In the genomic region with DNA sequence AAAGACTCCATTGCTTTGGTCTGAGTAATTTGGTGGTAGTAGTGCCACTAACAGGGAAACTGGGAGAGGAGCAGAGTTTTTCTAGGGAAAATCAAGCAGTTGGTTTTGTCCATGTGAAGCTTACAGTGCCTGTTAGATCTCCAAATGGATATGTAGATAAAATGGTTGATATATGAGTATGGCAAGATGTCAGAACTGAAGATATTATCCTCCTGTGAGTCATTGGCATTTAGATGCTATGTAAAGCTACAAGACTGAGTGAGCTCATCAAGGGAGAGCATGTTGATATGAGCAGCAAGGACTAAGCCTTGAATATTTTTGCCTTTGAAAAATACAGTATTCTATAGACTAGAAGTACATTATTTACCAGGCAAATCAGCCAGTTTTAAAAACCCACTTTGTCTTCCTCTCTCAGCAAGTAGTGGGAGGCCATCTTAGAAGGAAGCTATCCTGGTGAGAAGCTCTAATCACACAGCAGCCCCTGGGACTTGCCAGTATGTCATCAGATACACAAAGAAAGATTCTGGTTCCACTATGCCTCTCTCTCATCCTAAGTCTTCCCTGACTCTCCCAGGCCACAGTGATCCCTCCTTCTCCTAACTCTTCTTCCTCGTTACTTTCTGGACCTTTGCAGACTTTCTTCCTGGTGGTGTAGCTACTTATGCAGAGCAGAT, we compare ENCODE assay signal across 14 cellular contexts.
DNase-seq lines count a peak whose midpoint lies in the region; ATAC-seq, FAIRE-seq and TF ChIP-seq lines count a peak whose summit lies in the region.
"Had no signal": no experiment of that assay in that cellular context is flagged by ENCODE, and none has a peak within 500 bp of the region (broad histone marks: within the 10 kb centered on the region; RNA-seq: fewer than 3 reads in every experiment).

No MANE protein-coding gene starts in this region.

- H3K9ac ChIP-seq in astrocyte (ENCODE audit: low read length) (no peak overlapping the region), colonic mucosa (ENCODE audit: low read depth in 2 of 2, low read length in 2 of 2) (no peak overlapping the region)

- intact Hi-C loops in Calu3 (cut with micrococcal nuclease; ENCODE audit: unreplicated experiment), result no loop called here
- intact Hi-C loops in colonic mucosa (cut with DNase I), result no loop called here

- no TSS peak for BruUV-seq in Calu3 (replicated peaks; lab: Mats Ljungman, UMichigan)

- H3K4me2 ChIP-seq in astrocyte (ENCODE audit: low read length), result no peak overlapping the region

- H3K27me3 Mint-ChIP-seq in HFFc6 (ENCODE audit: insufficient read depth) (no peaks in the 10 kb centered on the region; the same call in 1 of the 2 replicates), astrocyte (ENCODE audit: low read depth, unreplicated experiment) (no peaks in the 10 kb centered on the region), Calu3 (ENCODE audit: unreplicated experiment) (no peaks in the 10 kb centered on the region)

- H3K27ac ChIP-seq in astrocyte (ENCODE audit: low read depth, low read length), result no peak overlapping the region
- no peak overlapping the region for H3K27ac ChIP-seq in foreskin keratinocyte
- H3K27ac ChIP-seq in colonic mucosa, result no peak overlapping the region
- H3K27ac ChIP-seq: gastroesophageal sphincter had no signal

- POLR2A ChIA-PET in AG04449 (lab: Yijun Ruan, JAX), result interaction anchor here (1.0 kb wide), 1 partner anchor 108 kb away, joined by 3 read pairs; no protein-coding TSS in a partner anchor

- peak overlapping the region; percentile 50 for H3K27ac Mint-ChIP-seq in HFFc6
- H3K27ac Mint-ChIP-seq in astrocyte (ENCODE audit: unreplicated experiment), result peak overlapping the region; percentile 48
- H3K27ac Mint-ChIP-seq in Calu3 (ENCODE audit: unreplicated experiment), result no peak overlapping the region

- H3K4me1 ChIP-seq in astrocyte (ENCODE audit: insufficient read depth, low read length), result peaks cover 5% of the 10 kb centered on the region
- no peaks in the 10 kb centered on the region for H3K4me1 ChIP-seq in foreskin keratinocyte
- H3K4me1 ChIP-seq in colonic mucosa, result no peaks in the 10 kb centered on the region
- H3K4me1 ChIP-seq: gastroesophageal sphincter had no signal

- CTCF ChIA-PET in AG04449 (lab: Yijun Ruan, JAX), result interaction anchor here (1.3 to 2.0 kb wide), 2 partner anchors 10 to 174 kb away, joined by 4 to 5 read pairs; no protein-coding TSS in a partner anchor
- CTCF ChIA-PET in Calu3 (lab: Charles Lee), result no interaction called here

- no peak for TF ChIP-seq CTCF in AG04449 (IDR thresholded peaks at IDR 0.05; ENCODE audit: insufficient read depth, low read length, missing control alignments)
- no peak for TF ChIP-seq CTCF in HFFc6 (IDR thresholded peaks at IDR 0.05)
- TF ChIP-seq CTCF in astrocyte (IDR thresholded peaks at IDR 0.05; ENCODE audit: insufficient read depth, low read depth, low read length), result no peak
- no peak for TF ChIP-seq CTCF in foreskin keratinocyte (conservative IDR thresholded peaks at IDR 0.05)
- no peak for TF ChIP-seq CTCF in Calu3 (IDR thresholded peaks at IDR 0.05; ENCODE audit: unreplicated experiment)
- TF ChIP-seq CTCF in colonic mucosa (IDR thresholded peaks at IDR 0.05), result no peak

- peak; percentile 5 for FAIRE-seq in astrocyte (lab: Jason Lieb, UNC)
- FAIRE-seq: D721Med, HepG2 had no signal

- H3K36me3 Mint-ChIP-seq in HFFc6 (ENCODE audit: low read depth) (peaks cover 9% of the 10 kb centered on the region), astrocyte (ENCODE audit: low read depth, unreplicated experiment) (peaks cover 11% of the 10 kb centered on the region), Calu3 (ENCODE audit: insufficient read depth, unreplicated experiment) (no peaks in the 10 kb centered on the region)

- H4K20me1 ChIP-seq in astrocyte (ENCODE audit: insufficient read depth, low read length), result no peaks in the 10 kb centered on the region

- H3K9me3 ChIP-seq in astrocyte (ENCODE audit: insufficient read depth, low read depth, low read length), result no peaks in the 10 kb centered on the region
- no peaks in the 10 kb centered on the region for H3K9me3 ChIP-seq in colonic mucosa
- H3K9me3 ChIP-seq: gastroesophageal sphincter had no signal

- peak overlapping the region; percentile 31 for H2AFZ ChIP-seq in astrocyte (ENCODE audit: low read depth, low read length)

- ATAC-seq in foreskin keratinocyte (peak; percentile 96), GM18868 (IDR thresholded peaks at IDR 0.05; ENCODE audit: unreplicated experiment) (no peak)
- ATAC-seq: gastroesophageal sphincter, HepG2 had no signal

- no peaks in the 10 kb centered on the region for H3K36me3 ChIP-seq in astrocyte (ENCODE audit: insufficient read depth, low read length)
- H3K36me3 ChIP-seq in colonic mucosa, result no peaks in the 10 kb centered on the region

- no peaks in the 10 kb centered on the region for H3K27me3 ChIP-seq in astrocyte (ENCODE audit: insufficient read depth, low read length)
- no peaks in the 10 kb centered on the region for H3K27me3 ChIP-seq in foreskin keratinocyte
- H3K27me3 ChIP-seq in colonic mucosa, result no peaks in the 10 kb centered on the region
- H3K27me3 ChIP-seq: dorsolateral prefrontal cortex, gastroesophageal sphincter had no signal

- H3K79me2 ChIP-seq in astrocyte (ENCODE audit: insufficient read depth, low read length), result no peaks in the 10 kb centered on the region

- H3K4me3 Mint-ChIP-seq in HFFc6 (no peak overlapping the region; the same call in 1 of the 2 replicates), astrocyte (ENCODE audit: unreplicated experiment) (no peak overlapping the region), Calu3 (ENCODE audit: low read depth, unreplicated experiment) (no peak overlapping the region)

- DNase-seq in AG04449 (ENCODE audit: low read depth, low spot score), result peak; percentile 71
- DNase-seq in HFFc6, result peak; percentile 77
- peak; percentile 77 for DNase-seq in astrocyte (ENCODE audit: low read depth)
- peak in 1 of 2 donors; percentile 76 for DNase-seq in foreskin keratinocyte
- no peak for DNase-seq in NCI-H1417 treated with DMSO at 0.1 percent for 48 hours (lab: John Stamatoyannopoulos, UW)
- no peak for DNase-seq in Calu3
- DNase-seq in colonic mucosa, result no peak
- DNase-seq: dorsolateral prefrontal cortex, islet precursor cell, NCI-H1092 had no signal

- H3K4me1 Mint-ChIP-seq in HFFc6 (ENCODE audit: low read depth), result peaks cover 25% of the 10 kb centered on the region
- H3K4me1 Mint-ChIP-seq in astrocyte (ENCODE audit: low read depth, unreplicated experiment), result peaks cover 10% of the 10 kb centered on the region
- no peaks in the 10 kb centered on the region for H3K4me1 Mint-ChIP-seq in Calu3 (ENCODE audit: low read depth, unreplicated experiment)

- H3K4me3 ChIP-seq in AG04449 (ENCODE audit: low read depth, low read length), result no peak overlapping the region
- H3K4me3 ChIP-seq in astrocyte (ENCODE audit: insufficient read depth, low read depth, low read length), result no peak overlapping the region
- H3K4me3 ChIP-seq in colonic mucosa, result no peak overlapping the region
- H3K4me3 ChIP-seq: dorsolateral prefrontal cortex, gastroesophageal sphincter had no signal

- H3K9me3 Mint-ChIP-seq in HFFc6, result no peaks in the 10 kb centered on the region
- H3K9me3 Mint-ChIP-seq in astrocyte (ENCODE audit: unreplicated experiment), result peaks cover 6% of the 10 kb centered on the region
- H3K9me3 Mint-ChIP-seq in Calu3 (ENCODE audit: low read depth, unreplicated experiment), result peaks cover 5% of the 10 kb centered on the region

Comparison
In these comparisons a context has a peak if more than half of its experiments do, and no peak if none do; other contexts are left out.
1. DNase-seq: peak in AG04449 (single experiment), HFFc6 (single experiment) and astrocyte (single experiment); none in NCI-H1417 treated with DMSO at 0.1 percent for 48 hours (single experiment), Calu3 (single experiment) and colonic mucosa (single experiment).